In the genomic region with DNA sequence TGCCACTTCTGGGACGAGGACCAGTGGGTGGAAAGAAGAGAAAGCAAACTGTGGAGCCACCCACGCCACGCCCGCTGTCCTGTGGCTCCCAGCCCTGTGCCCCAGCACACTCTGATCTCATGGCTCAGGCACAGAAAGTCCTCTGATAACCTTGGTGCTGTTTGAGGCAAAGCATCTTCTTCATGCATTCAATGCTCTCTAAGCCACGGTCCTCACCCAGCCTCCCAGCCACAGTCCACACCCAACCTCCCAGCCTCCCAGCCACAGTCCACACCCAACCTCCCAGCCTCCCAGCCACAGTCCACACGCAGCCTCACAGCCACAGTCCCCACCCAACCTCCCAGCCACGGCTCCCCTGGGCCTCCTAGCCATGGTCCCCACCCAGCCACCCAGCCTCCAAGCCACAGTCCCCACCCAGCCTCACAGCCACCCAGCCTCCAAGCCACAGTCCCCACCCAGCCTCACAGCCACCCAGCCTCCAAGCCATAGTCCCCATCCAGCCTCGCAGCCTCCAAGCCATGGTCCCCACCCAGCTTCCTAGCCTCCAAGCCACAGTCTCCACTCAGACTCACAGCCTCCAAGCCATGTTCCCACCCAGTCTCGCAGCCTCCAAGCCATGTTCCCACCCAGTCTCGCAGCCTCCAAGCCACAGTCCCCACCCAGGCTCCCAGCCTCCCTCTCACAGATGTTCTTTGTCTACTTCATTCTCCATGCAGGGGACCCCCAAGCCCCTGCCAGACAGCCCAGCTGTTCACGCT, we compare ENCODE assay signal across 33 cellular contexts.
"Had no signal": no experiment of that assay in that cellular context is flagged by ENCODE, and none has a peak within 500 bp of the region (broad histone marks: within the 10 kb centered on the region; RNA-seq: fewer than 3 reads in every experiment).

No MANE protein-coding gene starts in this region.

- DNase-seq: activated CD4-positive, alpha-beta T cell treated with anti-CD3 and anti-CD28 coated beads for 1 hour; activated CD4-positive, alpha-beta T cell treated with anti-CD3 and anti-CD28 coated beads, Interleukin-2, amount 10 ng/mL, durations not matched to agents 7 days and 5 days; activated CD8-positive, alpha-beta T cell treated with anti-CD3 and anti-CD28 coated beads for 36 hours; activated naive CD4-positive, alpha-beta T cell treated with anti-CD3 and anti-CD28 coated beads for 36 hours; activated naive CD8-positive, alpha-beta T cell treated with anti-CD3 and anti-CD28 coated beads for 36 hours; activated T-cell treated with anti-CD3 and anti-CD28 coated beads, Interleukin-2, amount 50 U/mL, for 72 hours; adrenal gland; aorta; body of pancreas; cerebellar nuclear complex; cortex of kidney; foreskin fibroblast; heart left ventricle; kidney glomerular epithelial cell; left lung; lower lobe of right lung; mesenchymal stem cell; ovary; stimulated activated CD4-positive, alpha-beta T cell treated with anti-CD3 and anti-CD28 coated beads, Interleukin-12 subunit alpha, Interleukin-12 subunit beta, amount 100 ng/mL, for 4 hours; stimulated activated CD4-positive, alpha-beta T cell treated with anti-CD3 and anti-CD28 coated beads, Interleukin-4, amount 100 ng/mL, for 4 hours; stimulated activated CD8-positive, alpha-beta memory T cell treated with anti-CD3 and anti-CD28 coated beads, Interleukin-4, amount 100 ng/mL, for 48 hours; stimulated activated naive CD4-positive, alpha-beta T cell; T-helper 17 cell had no signal

- H3K9me3 Mint-ChIP-seq: activated CD4-positive, alpha-beta T cell treated with anti-CD3 and anti-CD28 coated beads, Interleukin-2, amount 10 ng/mL, durations not matched to agents 7 days and 5 days; activated naive CD4-positive, alpha-beta T cell treated with anti-CD3 and anti-CD28 coated beads for 36 hours; activated naive CD8-positive, alpha-beta T cell treated with anti-CD3 and anti-CD28 coated beads for 36 hours; activated T-cell treated with anti-CD3 and anti-CD28 coated beads, Interleukin-2, amount 50 U/mL, for 72 hours; endodermal cell; natural killer cell treated with Interleukin-12 subunit alpha and Interleukin-12 subunit beta and Interleukin-15 and Interleukin-18, amount 100 ng/mL, for 72 hours; WTC11 had no signal

- H3K4me1 ChIP-seq: adrenal gland, body of pancreas, heart left ventricle, left lung, lower lobe of right lung, right lobe of liver, upper lobe of left lung had no signal

- H3K4me3 ChIP-seq: adrenal gland, body of pancreas, heart left ventricle, left lung, lower lobe of right lung, ovary, right lobe of liver, thoracic aorta, upper lobe of left lung had no signal

- H3K27me3 Mint-ChIP-seq: activated CD4-positive, alpha-beta T cell treated with anti-CD3 and anti-CD28 coated beads, Interleukin-2, amount 10 ng/mL, durations not matched to agents 7 days and 5 days; activated CD8-positive, alpha-beta T cell treated with anti-CD3 and anti-CD28 coated beads for 36 hours had no signal

- H3K36me3 ChIP-seq: adrenal gland, heart left ventricle, left lung, lower lobe of right lung, neutrophil, ovary, right lobe of liver, thoracic aorta, upper lobe of left lung had no signal

- ATAC-seq: activated CD8-positive, alpha-beta T cell treated with anti-CD3 and anti-CD28 coated beads for 36 hours; activated T-cell treated with anti-CD3 and anti-CD28 coated beads, Interleukin-2, amount 50 U/mL, for 72 hours; body of pancreas; esophagus mucosa; heart left ventricle; left lung; SK-N-SH treated with all-trans-retinoic acid at 6 μM for 48 hours; T-helper 17 cell; WTC11 had no signal

- H3K27ac ChIP-seq: adrenal gland, body of pancreas, heart left ventricle, left lung, lower lobe of right lung, neutrophil, ovary, right lobe of liver, thoracic aorta, upper lobe of left lung had no signal

- H3K27me3 ChIP-seq: adrenal gland, body of pancreas, neutrophil, ovary, right lobe of liver, upper lobe of left lung had no signal

- H3K9me3 ChIP-seq: adrenal gland, body of pancreas, heart left ventricle, left lung, lower lobe of right lung, neutrophil, ovary, right lobe of liver, thoracic aorta, upper lobe of left lung had no signal

- H3K4me1 Mint-ChIP-seq: activated CD4-positive, alpha-beta T cell treated with anti-CD3 and anti-CD28 coated beads, Interleukin-2, amount 10 ng/mL, durations not matched to agents 7 days and 5 days; activated naive CD8-positive, alpha-beta T cell treated with anti-CD3 and anti-CD28 coated beads for 36 hours; endodermal cell; T-helper 17 cell; WTC11 had no signal

- H3K36me3 Mint-ChIP-seq: activated naive CD8-positive, alpha-beta T cell treated with anti-CD3 and anti-CD28 coated beads for 36 hours; natural killer cell treated with Interleukin-12 subunit alpha and Interleukin-12 subunit beta and Interleukin-15 and Interleukin-18, amount 100 ng/mL, for 72 hours; WTC11 had no signal

- H3K27ac Mint-ChIP-seq: activated CD4-positive, alpha-beta T cell treated with anti-CD3 and anti-CD28 coated beads, Interleukin-2, amount 10 ng/mL, durations not matched to agents 7 days and 5 days; activated CD8-positive, alpha-beta T cell treated with anti-CD3 and anti-CD28 coated beads for 36 hours; activated naive CD4-positive, alpha-beta T cell treated with anti-CD3 and anti-CD28 coated beads for 36 hours; activated naive CD8-positive, alpha-beta T cell treated with anti-CD3 and anti-CD28 coated beads for 36 hours; activated T-cell treated with anti-CD3 and anti-CD28 coated beads, Interleukin-2, amount 50 U/mL, for 72 hours; endodermal cell; natural killer cell treated with Interleukin-12 subunit alpha and Interleukin-12 subunit beta and Interleukin-15 and Interleukin-18, amount 100 ng/mL, for 72 hours; progenitor cell of endocrine pancreas; T-helper 17 cell; WTC11 had no signal

- H3K4me3 Mint-ChIP-seq: activated CD4-positive, alpha-beta T cell treated with anti-CD3 and anti-CD28 coated beads, Interleukin-2, amount 10 ng/mL, durations not matched to agents 7 days and 5 days; activated CD8-positive, alpha-beta T cell treated with anti-CD3 and anti-CD28 coated beads for 36 hours; activated naive CD4-positive, alpha-beta T cell treated with anti-CD3 and anti-CD28 coated beads for 36 hours; activated naive CD8-positive, alpha-beta T cell treated with anti-CD3 and anti-CD28 coated beads for 36 hours; activated T-cell treated with anti-CD3 and anti-CD28 coated beads, Interleukin-2, amount 50 U/mL, for 72 hours; endodermal cell; natural killer cell treated with Interleukin-12 subunit alpha and Interleukin-12 subunit beta and Interleukin-15 and Interleukin-18, amount 100 ng/mL, for 72 hours; T-helper 17 cell; WTC11 had no signal
